In genomic region chr11:218815-219593, GRCh38 we compare ENCODE assay signal across 1 cellular context.
TF ChIP-seq lines count a peak whose summit lies in the region.

No MANE protein-coding gene starts in this region.

TF ChIP-seq in IMR-90, 13 proteins besides CTCF, POLR2A, EP300 and RAD21 (continued from another document):
- TF ChIP-seq USF2 (IDR thresholded peaks at IDR 0.05; ENCODE audit: low read depth, low read length) (no peak), RFX5 (IDR thresholded peaks at IDR 0.05; ENCODE audit: low read depth, low read length) (no peak), CEBPB (IDR thresholded peaks at IDR 0.05; ENCODE audit: low read depth, low read length) (no peak), FOS (IDR thresholded peaks at IDR 0.05; ENCODE audit: low read depth, low read length) (no peak), MAFK (IDR thresholded peaks at IDR 0.05; ENCODE audit: low read depth, low read length) (no peak), BHLHE40 (IDR thresholded peaks at IDR 0.05; ENCODE audit: low read depth, low read length) (no peak), ELK1 (IDR thresholded peaks at IDR 0.05; ENCODE audit: borderline replicate concordance, low read depth, low read length) (no peak), MAZ (IDR thresholded peaks at IDR 0.05; ENCODE audit: borderline replicate concordance, low read depth, low read length) (no peak), CHD1 (IDR thresholded peaks at IDR 0.05; ENCODE audit: low read depth, low read length) (no peak)
TF ChIP-seq in IMR-90: peak in this region for 0.
